ENCODE assay signal across 23 cellular contexts in the genomic region with DNA sequence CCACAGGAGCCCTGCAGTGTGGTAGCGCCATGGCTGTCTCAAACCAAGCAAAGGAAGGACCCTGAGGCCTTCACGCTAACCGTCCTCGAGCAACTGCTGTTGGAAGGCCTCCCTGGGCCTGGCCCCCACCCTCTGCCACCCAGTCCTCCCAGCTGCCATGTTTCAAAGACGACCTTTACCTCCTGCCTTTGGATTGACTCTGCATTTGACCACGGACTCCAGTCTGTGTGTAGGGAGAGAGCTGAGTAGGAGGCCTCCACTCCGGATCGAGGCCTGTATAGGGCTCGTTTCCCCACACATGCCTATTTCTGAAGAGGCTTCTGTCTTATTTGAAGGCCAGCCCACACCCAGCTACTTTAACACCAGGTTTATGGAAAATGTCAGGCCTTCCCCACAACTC. TPM values are rescaled to one million over a fixed set of nuclear protein-coding genes. Genes with fewer than 3 reads are reported as not detected.
DNase-seq lines count a peak whose midpoint lies in the region; ATAC-seq and TF ChIP-seq lines count a peak whose summit lies in the region.
"Had no signal": no experiment of that assay in that cellular context is flagged by ENCODE, and none has a peak within 500 bp of the region (broad histone marks: within the 10 kb centered on the region; RNA-seq: fewer than 3 reads in every experiment).

No MANE protein-coding gene starts in this region.

- POLR2A ChIA-PET in activated naive CD8-positive, alpha-beta T cell treated with anti-CD3 and anti-CD28 coated beads, Interleukin-2, amount 10 ng/mL, durations not matched to agents 7 days and 5 days (lab: Charles Lee): no interaction called here

- no peak for DNase-seq in activated naive CD8-positive, alpha-beta T cell treated with anti-CD3 and anti-CD28 coated beads, Interleukin-2, amount 10 ng/mL, durations not matched to agents 7 days and 5 days
- no peak for DNase-seq in activated naive CD8-positive, alpha-beta T cell treated with anti-CD3 and anti-CD28 coated beads, Interleukin-2, amount 50 U/mL, for 24 hours
- DNase-seq in H7 (peak; percentile 19), esophagus muscularis mucosa (ENCODE audit: extremely low spot score) (no peak), gastrocnemius medialis (no peak), amniotic stem cell (lab: John Stamatoyannopoulos, UW) (no peak)
- no peak for DNase-seq in stimulated activated naive CD8-positive, alpha-beta T cell treated with anti-CD3 and anti-CD28 coated beads, Interleukin-15, Interleukin-2, amounts not matched to agents 100 U/mL and 50 U/mL, for 24 hours
- DNase-seq: activated CD4-positive, alpha-beta T cell treated with anti-CD3 and anti-CD28 coated beads, Interleukin-2, amount 10 ng/mL, durations not matched to agents 7 days and 5 days; activated naive CD4-positive, alpha-beta T cell treated with Interleukin-2 at 50 U/mL for 16 hours; activated T-cell treated with anti-CD3 and anti-CD28 coated beads, Interleukin-2, amount 50 U/mL, for 48 hours; CD8-positive, alpha-beta memory T cell; naive B cell; NCI-H2029; NCI-H526; occipital lobe; retina; SJCRH30; stimulated activated CD4-positive, alpha-beta T cell treated with anti-CD3 and anti-CD28 coated beads, Interleukin-4, amount 100 ng/mL, for 24 hours; uterus had no signal

- H3K27me3 Mint-ChIP-seq in activated naive CD8-positive, alpha-beta T cell treated with anti-CD3 and anti-CD28 coated beads, Interleukin-2, amount 10 ng/mL, durations not matched to agents 7 days and 5 days: no peaks in the 10 kb centered on the region
- H3K27me3 Mint-ChIP-seq in activated naive CD8-positive, alpha-beta T cell treated with anti-CD3 and anti-CD28 coated beads, Interleukin-2, amount 50 U/mL, for 24 hours: no peaks in the 10 kb centered on the region
- H3K27me3 Mint-ChIP-seq: activated CD4-positive, alpha-beta T cell treated with anti-CD3 and anti-CD28 coated beads, Interleukin-2, amount 10 ng/mL, durations not matched to agents 7 days and 5 days; CD8-positive, alpha-beta memory T cell; naive B cell; stimulated activated memory B cell treated with anti-CD40 and anti-IgM and Interleukin-4, amounts not matched to agents 10 μg/mL and 1 μg/mL and 100 μg/mL, for 72 hours had no signal

- no peaks in the 10 kb centered on the region for H3K9me3 Mint-ChIP-seq in activated naive CD8-positive, alpha-beta T cell treated with anti-CD3 and anti-CD28 coated beads, Interleukin-2, amount 10 ng/mL, durations not matched to agents 7 days and 5 days
- H3K9me3 Mint-ChIP-seq in activated naive CD8-positive, alpha-beta T cell treated with anti-CD3 and anti-CD28 coated beads, Interleukin-2, amount 50 U/mL, for 24 hours: no peaks in the 10 kb centered on the region
- H3K9me3 Mint-ChIP-seq: activated CD4-positive, alpha-beta T cell treated with anti-CD3 and anti-CD28 coated beads, Interleukin-2, amount 10 ng/mL, durations not matched to agents 7 days and 5 days; CD8-positive, alpha-beta memory T cell; naive B cell; stimulated activated memory B cell treated with anti-CD40 and anti-IgM and Interleukin-4, amounts not matched to agents 10 μg/mL and 1 μg/mL and 100 μg/mL, for 72 hours had no signal

- H3K27me3 ChIP-seq in H7 (ENCODE audit: control insufficient read depth, insufficient read depth, low read length) (no peaks in the 10 kb centered on the region), esophagus muscularis mucosa (no peaks in the 10 kb centered on the region), gastrocnemius medialis (no peaks in the 10 kb centered on the region)
- H3K27me3 ChIP-seq: SJCRH30, uterus had no signal

- no peaks in the 10 kb centered on the region for H3K4me1 Mint-ChIP-seq in activated naive CD8-positive, alpha-beta T cell treated with anti-CD3 and anti-CD28 coated beads, Interleukin-2, amount 10 ng/mL, durations not matched to agents 7 days and 5 days
- no peaks in the 10 kb centered on the region for H3K4me1 Mint-ChIP-seq in activated naive CD8-positive, alpha-beta T cell treated with anti-CD3 and anti-CD28 coated beads, Interleukin-2, amount 50 U/mL, for 24 hours
- H3K4me1 Mint-ChIP-seq: activated CD4-positive, alpha-beta T cell treated with anti-CD3 and anti-CD28 coated beads, Interleukin-2, amount 10 ng/mL, durations not matched to agents 7 days and 5 days; CD8-positive, alpha-beta memory T cell had no signal

- WGBS in esophagus muscularis mucosa: 67% methylated on average over 8 of the region's 9 CpGs

- peak; percentile 23 for ATAC-seq in activated naive CD8-positive, alpha-beta T cell treated with anti-CD3 and anti-CD28 coated beads, Interleukin-2, amount 10 ng/mL, durations not matched to agents 7 days and 5 days (ENCODE audit: low read depth)
- no peak for ATAC-seq in activated naive CD8-positive, alpha-beta T cell treated with anti-CD3 and anti-CD28 coated beads, Interleukin-2, amount 50 U/mL, for 24 hours
- ATAC-seq in gastrocnemius medialis (no peak), HG03175 (IDR thresholded peaks at IDR 0.05; ENCODE audit: unreplicated experiment) (no peak)
- ATAC-seq in stimulated activated naive CD8-positive, alpha-beta T cell treated with anti-CD3 and anti-CD28 coated beads, Interleukin-15, Interleukin-2, amounts not matched to agents 100 U/mL and 50 U/mL, for 24 hours: no peak
- ATAC-seq: stimulated activated memory B cell treated with anti-CD40 and anti-IgM and Interleukin-4, amounts not matched to agents 10 μg/mL and 1 μg/mL and 100 μg/mL, for 72 hours had no signal

- no peak for TF ChIP-seq POLR2A in esophagus muscularis mucosa (IDR thresholded peaks at IDR 0.05; ENCODE audit: low read depth)
- no peak for TF ChIP-seq POLR2A in gastrocnemius medialis (IDR thresholded peaks at IDR 0.05)

- intact Hi-C loops in esophagus muscularis mucosa (cut with DNase I) (no loop called here), gastrocnemius medialis (cut with DNase I; ENCODE audit: low total_unique reads) (no loop called here)

- H3K36me3 Mint-ChIP-seq in activated naive CD8-positive, alpha-beta T cell treated with anti-CD3 and anti-CD28 coated beads, Interleukin-2, amount 10 ng/mL, durations not matched to agents 7 days and 5 days: peaks cover 9% of the 10 kb centered on the region
- peaks cover 13% of the 10 kb centered on the region for H3K36me3 Mint-ChIP-seq in activated naive CD8-positive, alpha-beta T cell treated with anti-CD3 and anti-CD28 coated beads, Interleukin-2, amount 50 U/mL, for 24 hours (ENCODE audit: low read depth)

- in situ Hi-C loops in gastrocnemius medialis (cut with MboI; ENCODE audit: low sequenced_read_pairs in 4 of 4): loop anchor here in 2 of 4 donors (10.0 to 25.0 kb wide), 2 partner anchors 183 to 196 kb away; partner anchors contain the start of gene GFAP (in 1 of the 2)

- H3K4me3 ChIP-seq in H7 (ENCODE audit: insufficient read depth, low read depth, low read length) (no peak overlapping the region), esophagus muscularis mucosa (no peak overlapping the region), gastrocnemius medialis (no peak overlapping the region)
- H3K4me3 ChIP-seq: HAP-1, SJCRH30, uterus had no signal

- no peaks in the 10 kb centered on the region for H3K9me3 ChIP-seq in esophagus muscularis mucosa
- H3K9me3 ChIP-seq in gastrocnemius medialis: no peaks in the 10 kb centered on the region
- H3K9me3 ChIP-seq: HAP-1, SJCRH30, uterus had no signal

- TF ChIP-seq CTCF in esophagus muscularis mucosa (IDR thresholded peaks at IDR 0.05) (no peak), gastrocnemius medialis (IDR thresholded peaks at IDR 0.05 in 4 of 5, conservative IDR thresholded peaks at IDR 0.05 in 1 of 5) (no peak)

- H3K36me3 ChIP-seq in H7 (replicated peaks; ENCODE audit: control insufficient read depth, insufficient read depth, low read length): peaks cover 41% of the 10 kb centered on the region
- peaks cover 19 to 75% (median 70%) of the 10 kb centered on the region in 4 donors for H3K36me3 ChIP-seq in esophagus muscularis mucosa
- H3K36me3 ChIP-seq in gastrocnemius medialis: peaks cover 0 to 41% of the 10 kb centered on the region in 2 donors
- H3K36me3 ChIP-seq: uterus had no signal

- no peak for TF ChIP-seq EP300 in esophagus muscularis mucosa (IDR thresholded peaks at IDR 0.05)

- no peak overlapping the region for H3K4me3 Mint-ChIP-seq in activated naive CD8-positive, alpha-beta T cell treated with anti-CD3 and anti-CD28 coated beads, Interleukin-2, amount 10 ng/mL, durations not matched to agents 7 days and 5 days
- H3K4me3 Mint-ChIP-seq in activated naive CD8-positive, alpha-beta T cell treated with anti-CD3 and anti-CD28 coated beads, Interleukin-2, amount 50 U/mL, for 24 hours: no peak overlapping the region
- H3K4me3 Mint-ChIP-seq: activated CD4-positive, alpha-beta T cell treated with anti-CD3 and anti-CD28 coated beads, Interleukin-2, amount 10 ng/mL, durations not matched to agents 7 days and 5 days; naive B cell; stimulated activated memory B cell treated with anti-CD40 and anti-IgM and Interleukin-4, amounts not matched to agents 10 μg/mL and 1 μg/mL and 100 μg/mL, for 72 hours had no signal

- no peak overlapping the region for H3K27ac Mint-ChIP-seq in activated naive CD8-positive, alpha-beta T cell treated with anti-CD3 and anti-CD28 coated beads, Interleukin-2, amount 10 ng/mL, durations not matched to agents 7 days and 5 days
- H3K27ac Mint-ChIP-seq in activated naive CD8-positive, alpha-beta T cell treated with anti-CD3 and anti-CD28 coated beads, Interleukin-2, amount 50 U/mL, for 24 hours: no peak overlapping the region
- H3K27ac Mint-ChIP-seq: activated CD4-positive, alpha-beta T cell treated with anti-CD3 and anti-CD28 coated beads, Interleukin-2, amount 10 ng/mL, durations not matched to agents 7 days and 5 days; stimulated activated memory B cell treated with anti-CD40 and anti-IgM and Interleukin-4, amounts not matched to agents 10 μg/mL and 1 μg/mL and 100 μg/mL, for 72 hours had no signal

- H3K27ac ChIP-seq in esophagus muscularis mucosa (replicated peaks in 1 of 4): peak overlapping the region in 3 of 4 donors; percentile 45 to 85 (median 84)
- peak overlapping the region; percentile 17 to 96 (median 90) for H3K27ac ChIP-seq in gastrocnemius medialis
- H3K27ac ChIP-seq: 22Rv1, SJCRH30 had no signal

- H3K4me1 ChIP-seq in esophagus muscularis mucosa (peaks cover 66 to 72% (median 67%) of the 10 kb centered on the region in 4 donors), gastrocnemius medialis (peaks cover 79 to 94% of the 10 kb centered on the region in 2 donors)
- H3K4me1 ChIP-seq: HAP-1, SJCRH30 had no signal

RNA-seq across cellular contexts. Expression of gene PLCD3, which starts 24.3 kb away (rescaled TPM):
- total RNA-seq in activated naive CD8-positive, alpha-beta T cell treated with anti-CD3 and anti-CD28 coated beads, Interleukin-2, amount 10 ng/mL, durations not matched to agents 7 days and 5 days: 1 to 10 TPM; 4.2 to 4.9 TPM
- 24.1 and 28.6 TPM in 2 replicates for total RNA-seq in H7 (2014; rRNA removed; shearing (Covaris generic))
- total RNA-seq in esophagus muscularis mucosa: 100 to 1,000 TPM in 2 of 4 donors, 10 to 100 TPM in 2; 49.4 to 154 (median 106) TPM
- total RNA-seq in gastrocnemius medialis: 100 to 1,000 TPM in 1 of 4 donors, 10 to 100 TPM in 3; 38.6 to 186 (median 75.1) TPM

RNA-seq across cellular contexts. Expression of gene ACBD4, which starts 27.4 kb away (rescaled TPM):
- total RNA-seq in activated naive CD8-positive, alpha-beta T cell treated with anti-CD3 and anti-CD28 coated beads, Interleukin-2, amount 10 ng/mL, durations not matched to agents 7 days and 5 days: 10 to 100 TPM; 24.5 to 25.0 TPM
- total RNA-seq in H7 (2014; rRNA removed; shearing (Covaris generic)): 1.5 and 6.0 TPM in 2 replicates
- total RNA-seq in esophagus muscularis mucosa: 10 to 100 TPM; 20.9 to 34.8 (median 23.5) TPM
- 1 to 10 TPM; 2.2 to 3.2 (median 2.5) TPM for total RNA-seq in gastrocnemius medialis

RNA-seq across cellular contexts. Expression of gene HEXIM1, which starts 40.2 kb away (rescaled TPM):
- total RNA-seq in activated naive CD8-positive, alpha-beta T cell treated with anti-CD3 and anti-CD28 coated beads, Interleukin-2, amount 10 ng/mL, durations not matched to agents 7 days and 5 days: 10 to 100 TPM; 33.6 to 33.7 TPM
- total RNA-seq in H7 (2014; rRNA removed; shearing (Covaris generic)): 4.1 and 4.6 TPM in 2 replicates
- 10 to 100 TPM; 32.1 to 58.2 (median 45.3) TPM for total RNA-seq in esophagus muscularis mucosa
- 10 to 100 TPM; 26.3 to 79.6 (median 36.9) TPM for total RNA-seq in gastrocnemius medialis

RNA-seq across cellular contexts. Expression of gene NMT1, which starts 46.9 kb away (rescaled TPM):
- 100 to 1,000 TPM; 132 to 141 TPM for total RNA-seq in activated naive CD8-positive, alpha-beta T cell treated with anti-CD3 and anti-CD28 coated beads, Interleukin-2, amount 10 ng/mL, durations not matched to agents 7 days and 5 days
- total RNA-seq in H7 (2014; rRNA removed; shearing (Covaris generic)): 111 and 115 TPM in 2 replicates
- 10 to 100 TPM; 58.5 to 79.3 (median 65.1) TPM for total RNA-seq in esophagus muscularis mucosa
- total RNA-seq in gastrocnemius medialis: 100 to 1,000 TPM in 1 of 4 donors, 10 to 100 TPM in 3; 60.7 to 127 (median 71.5) TPM

RNA-seq across cellular contexts. Expression of gene HEXIM2, which starts 53.6 kb away (rescaled TPM):
- 1 to 10 TPM; 6.7 to 7.7 TPM for total RNA-seq in activated naive CD8-positive, alpha-beta T cell treated with anti-CD3 and anti-CD28 coated beads, Interleukin-2, amount 10 ng/mL, durations not matched to agents 7 days and 5 days
- total RNA-seq in H7 (2014; rRNA removed; shearing (Covaris generic)): 11.5 and 11.9 TPM in 2 replicates
- total RNA-seq in esophagus muscularis mucosa: 1 to 10 TPM; 4.0 to 8.4 (median 7.0) TPM
- 10 to 100 TPM; 31.4 to 70.8 (median 64.9) TPM for total RNA-seq in gastrocnemius medialis
